Comparison of ENCODE assay signal across 5 cellular contexts in the genomic region with DNA sequence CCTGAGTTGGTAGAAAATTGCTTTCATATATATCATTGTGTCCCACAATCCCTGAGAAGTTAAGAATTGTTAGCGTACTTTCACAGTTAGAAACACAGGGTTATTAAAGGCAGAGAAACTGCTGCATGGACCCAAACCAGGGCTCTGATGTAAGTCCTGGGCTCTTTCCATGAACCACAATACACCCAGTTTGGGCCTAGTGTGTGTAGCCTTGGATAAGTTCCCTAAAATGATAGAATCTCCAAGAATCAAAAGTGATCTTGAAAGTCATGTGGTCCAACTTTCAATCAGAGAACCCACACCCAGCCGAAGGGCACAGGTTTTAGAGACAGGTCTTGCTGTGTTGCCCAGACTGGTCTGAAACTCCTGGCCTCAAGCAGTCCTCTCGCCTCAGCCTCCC.
"Had no signal": no experiment of that assay in that cellular context is flagged by ENCODE, and none has a peak within 500 bp of the region (broad histone marks: within the 10 kb centered on the region; RNA-seq: fewer than 3 reads in every experiment).

No MANE protein-coding gene starts in this region.

- H3K4me3 ChIP-seq: GM23338, K562 had no signal

- ATAC-seq: GM23338, K562 had no signal

- DNase-seq: H9, HCEC 1CT, IMR-90 had no signal

- H3K4me2 ChIP-seq: GM23338 had no signal

- H2AFZ ChIP-seq: GM23338 had no signal
